ENCODE assay signal across 28 cellular contexts in the genomic region with DNA sequence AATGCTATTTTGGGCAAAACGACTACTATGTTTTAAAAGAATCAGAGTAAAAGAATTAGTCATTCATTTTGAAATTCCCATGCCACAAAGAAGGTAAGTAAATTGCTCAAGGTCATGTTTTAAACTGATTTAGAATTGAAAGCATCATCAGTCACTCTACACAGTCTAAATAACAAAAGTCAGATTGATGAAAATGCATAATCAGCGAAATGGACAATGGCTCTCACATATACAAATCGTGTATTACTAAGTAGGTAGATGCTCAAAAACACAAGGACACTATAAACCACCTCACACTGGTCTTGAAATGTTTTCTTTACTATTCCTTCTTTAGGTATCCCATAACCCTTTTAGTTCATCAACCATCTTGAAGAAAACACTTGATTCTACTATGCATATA.
"Had no signal": no experiment of that assay in that cellular context is flagged by ENCODE, and none has a peak within 500 bp of the region (broad histone marks: within the 10 kb centered on the region; RNA-seq: fewer than 3 reads in every experiment).

No MANE protein-coding gene starts in this region.

- H2AFZ ChIP-seq: neural progenitor cell, parathyroid adenoma had no signal

- H3K9ac ChIP-seq: neural progenitor cell, parathyroid adenoma had no signal

- H3K27ac ChIP-seq: left ventricle myocardium inferior, neural progenitor cell, neutrophil, parathyroid adenoma, psoas muscle, skin epidermis, stomach, testis, thyroid gland, transverse colon, upper lobe of left lung, vagina had no signal

- H3K79me2 ChIP-seq: parathyroid adenoma had no signal

- DNase-seq: hypothalamus; immature natural killer cell; islet precursor cell; left ventricle myocardium inferior; mesendoderm; naive B cell; natural killer cell; nephron progenitor cell; occipital lobe; psoas muscle; stimulated activated CD4-positive, alpha-beta T cell treated with anti-CD3 and anti-CD28 coated beads, Interleukin-12 subunit alpha, Interleukin-12 subunit beta, amount 100 ng/mL, for 4 hours; stimulated activated CD4-positive, alpha-beta T cell treated with anti-CD3 and anti-CD28 coated beads, Interleukin-15, amount 100 ng/mL, for 24 hours; stimulated activated CD4-positive, alpha-beta T cell treated with anti-CD3 and anti-CD28 coated beads, Interleukin-2, amount 100 ng/mL, for 24 hours; stimulated activated CD4-positive, alpha-beta T cell treated with anti-CD3 and anti-CD28 coated beads, Interleukin-4, amount 100 ng/mL, for 1 hour; stimulated activated naive B cell treated with anti-CD40 and anti-IgM and Interleukin-4, amounts not matched to agents 10 μg/mL and 1 μg/mL and 100 μg/mL, for 72 hours; stimulated activated naive CD8-positive, alpha-beta T cell treated with anti-CD3 and anti-CD28 coated beads, Interleukin-15, Interleukin-2, amounts not matched to agents 100 U/mL and 50 U/mL, for 24 hours; stomach; testis; thyroid gland; transverse colon; upper lobe of left lung had no signal

- ATAC-seq: natural killer cell; psoas muscle; sciatic nerve; stimulated activated naive B cell treated with anti-CD40 and anti-IgM and Interleukin-4, amounts not matched to agents 10 μg/mL and 1 μg/mL and 100 μg/mL, for 72 hours; stimulated activated naive CD8-positive, alpha-beta T cell treated with anti-CD3 and anti-CD28 coated beads, Interleukin-15, Interleukin-2, amounts not matched to agents 100 U/mL and 50 U/mL, for 24 hours had no signal

- H3K27me3 ChIP-seq: neural progenitor cell, neutrophil, stomach, testis, thyroid gland, transverse colon, upper lobe of left lung, vagina had no signal

- H3K4me2 ChIP-seq: neural progenitor cell had no signal

- H3K4me1 ChIP-seq: left ventricle myocardium inferior, parathyroid adenoma, psoas muscle, stomach, testis, transverse colon, upper lobe of left lung, vagina had no signal

- H3K36me3 ChIP-seq: left ventricle myocardium inferior, neural progenitor cell, neutrophil, stomach, thyroid gland, transverse colon, upper lobe of left lung, vagina had no signal

- H3K9me3 ChIP-seq: left ventricle myocardium inferior, neutrophil, psoas muscle, stomach, testis, thyroid gland, transverse colon, upper lobe of left lung, vagina had no signal

- H3K4me3 ChIP-seq: left ventricle myocardium inferior, lung, neural progenitor cell, psoas muscle, skin epidermis, stomach, testis, thyroid gland, transverse colon, upper lobe of left lung, vagina had no signal
